7 cellular contexts compared by ENCODE assay signal in the genomic region with DNA sequence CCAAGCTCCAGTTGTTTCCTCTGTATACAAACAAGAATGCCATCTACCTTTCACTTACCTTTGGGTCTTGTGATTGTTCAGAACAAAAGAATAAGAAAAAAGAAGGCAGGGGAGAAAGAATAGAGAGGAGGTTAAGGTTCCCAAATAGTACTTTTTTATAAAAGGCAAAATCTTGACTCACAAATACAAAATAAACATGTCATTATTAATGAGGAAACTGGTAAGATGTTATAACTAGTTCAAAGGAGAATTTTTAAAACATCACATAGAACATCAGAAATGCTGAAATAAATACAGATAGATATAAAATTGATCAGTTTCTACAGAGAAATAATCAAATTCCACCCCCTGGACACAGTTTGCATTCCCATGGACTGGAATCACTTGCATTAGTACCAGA.
"Had no signal": no experiment of that assay in that cellular context is flagged by ENCODE, and none has a peak within 500 bp of the region (broad histone marks: within the 10 kb centered on the region; RNA-seq: fewer than 3 reads in every experiment).

No MANE protein-coding gene starts in this region.

- FAIRE-seq: HepG2, K562 had no signal

- H3K27ac ChIP-seq: HL-60, KMS-11 had no signal

- H3K4me3 ChIP-seq: K562 had no signal

- DNase-seq: IMR-90, KBM-7, KG1 had no signal
